12 cellular contexts compared by ENCODE assay signal in genomic region chr2:146579154-146579930, GRCh38.
A peak's percentile ranks its signal among the peaks of the same experiment; 100 is the strongest.
DNase-seq lines count a peak whose midpoint lies in the region; ATAC-seq and TF ChIP-seq lines count a peak whose summit lies in the region.
"Had no signal": no experiment of that assay in that cellular context is flagged by ENCODE, and none has a peak within 500 bp of the region (broad histone marks: within the 10 kb centered on the region; RNA-seq: fewer than 3 reads in every experiment).

No MANE protein-coding gene starts in this region.

- H3K4me2 ChIP-seq in mammary epithelial cell (ENCODE audit: insufficient read depth, low read depth, low read length), result peak overlapping the region; percentile 1

- H3K4me3 ChIP-seq in mammary epithelial cell (replicated peaks in 1 of 3; ENCODE audit: insufficient read depth in 1 of 3, low read depth in 2 of 3, low read length in 3 of 3) (no peak overlapping the region), mesodermal cell (ENCODE audit: extremely low read depth, insufficient read depth, low read length, poor library complexity, severe bottlenecking) (no peak overlapping the region)

- WGBS in mammary epithelial cell (ENCODE audit: low coverage, missing lambda C conversion rate), result 100% methylated on average over 1 of the region's 1 CpG
- WGBS in mesodermal cell (ENCODE audit: insufficient coverage in 2 of 2), 2 experiments, result no CpG with 5 or more reads among the region's 1 CpG

- H2AFZ ChIP-seq in mammary epithelial cell (ENCODE audit: low read depth, low read length), result no peak overlapping the region

- H3K9ac ChIP-seq in mammary epithelial cell (ENCODE audit: insufficient read depth, low read length), result no peak overlapping the region

- H4K20me1 ChIP-seq in mammary epithelial cell (ENCODE audit: insufficient read depth, low read length), result no peaks in the 10 kb centered on the region

- no TSS peak for BruUV-seq in mammary epithelial cell (replicated peaks; lab: Mats Ljungman, UMichigan)

- DNase-seq in COLO829 (ENCODE audit: low spot score) (peak; percentile 77), HuH-7 (ENCODE audit: low spot score) (peak; percentile 18), mammary epithelial cell (peak; percentile 43), COR-L47 (lab: John Stamatoyannopoulos, UW) (no peak), SKM-1 treated with dmso at 0.1 percent for 144 hours (lab: John Stamatoyannopoulos, UW; ENCODE audit: unreplicated experiment) (no peak)
- DNase-seq in activated CD4-positive, alpha-beta T cell treated with anti-CD3 and anti-CD28 coated beads, Interleukin-2, amount 50 U/mL, for 1 hour, result no peak
- DNase-seq: activated gamma-delta T cell, cortex of kidney, NCI-H187 had no signal

- no peak for ATAC-seq in GM18505 (IDR thresholded peaks at IDR 0.05; ENCODE audit: unreplicated experiment)

- H3K9me3 ChIP-seq in mammary epithelial cell (replicated peaks; ENCODE audit: insufficient read depth, low read length), result no peaks in the 10 kb centered on the region
- no peaks in the 10 kb centered on the region for H3K9me3 ChIP-seq in mesodermal cell (ENCODE audit: control insufficient read depth, low read length)

- H3K79me2 ChIP-seq in mammary epithelial cell (ENCODE audit: insufficient read depth, low read length), result no peaks in the 10 kb centered on the region

- intact Hi-C loops in mammary epithelial cell (cut with micrococcal nuclease), result no loop called here

- CTCF ChIA-PET in mammary epithelial cell (lab: Charles Lee; ENCODE audit: low non-redundant PET), result no interaction called here

- dilution Hi-C loops in mammary epithelial cell (cut with HindIII; ENCODE audit: low sequenced_read_pairs), result no loop called here

- H3K4me1 ChIP-seq in mammary epithelial cell (ENCODE audit: insufficient read depth, low read length) (peaks cover 10% of the 10 kb centered on the region), mesodermal cell (ENCODE audit: control insufficient read depth, insufficient read depth, low read length, poor library complexity, severe bottlenecking) (peaks cover 10% of the 10 kb centered on the region)

- no peak overlapping the region for H3K27ac ChIP-seq in mammary epithelial cell (ENCODE audit: insufficient read depth, low read depth, low read length)
- peak overlapping the region; percentile 67 for H3K27ac ChIP-seq in mesodermal cell (ENCODE audit: low read depth, low read length, severe bottlenecking)
- H3K27ac ChIP-seq: VCaP had no signal

- TF ChIP-seq CTCF in mammary epithelial cell (conservative IDR thresholded peaks at IDR 0.05 in 1 of 2, IDR thresholded peaks at IDR 0.05 in 1 of 2; ENCODE audit: extremely low read depth in 1 of 2, insufficient read depth in 1 of 2, low read depth in 1 of 2, low read length in 2 of 2), result no peak

- TF ChIP-seq POLR2A in GM18505 (IDR thresholded peaks at IDR 0.05; ENCODE audit: borderline replicate concordance, extremely low read depth, insufficient read depth, insufficient read length), result no peak

- H3K36me3 ChIP-seq in mammary epithelial cell (ENCODE audit: insufficient read depth, low read length), result no peaks in the 10 kb centered on the region
- H3K36me3 ChIP-seq in mesodermal cell (ENCODE audit: control insufficient read depth, insufficient read depth, low read length), result no peaks in the 10 kb centered on the region

- H3K27me3 ChIP-seq in mammary epithelial cell (ENCODE audit: insufficient read depth, low read length), result no peaks in the 10 kb centered on the region

- in situ Hi-C loops in mammary epithelial cell (cut with MboI; ENCODE audit: low sequenced_read_pairs in 2 of 2), result no loop called here

Comparison
In these comparisons a context has a peak if more than half of its experiments do, and no peak if none do; other contexts are left out.
1. DNase-seq: peak in COLO829 (single experiment), HuH-7 (single experiment) and mammary epithelial cell (single experiment); none in COR-L47 (single experiment), SKM-1 treated with dmso at 0.1 percent for 144 hours (single experiment) and activated CD4-positive, alpha-beta T cell treated with anti-CD3 and anti-CD28 coated beads, Interleukin-2, amount 50 U/mL, for 1 hour (single experiment).